Comparison of ENCODE assay signal across 2 cellular contexts in the genomic region with DNA sequence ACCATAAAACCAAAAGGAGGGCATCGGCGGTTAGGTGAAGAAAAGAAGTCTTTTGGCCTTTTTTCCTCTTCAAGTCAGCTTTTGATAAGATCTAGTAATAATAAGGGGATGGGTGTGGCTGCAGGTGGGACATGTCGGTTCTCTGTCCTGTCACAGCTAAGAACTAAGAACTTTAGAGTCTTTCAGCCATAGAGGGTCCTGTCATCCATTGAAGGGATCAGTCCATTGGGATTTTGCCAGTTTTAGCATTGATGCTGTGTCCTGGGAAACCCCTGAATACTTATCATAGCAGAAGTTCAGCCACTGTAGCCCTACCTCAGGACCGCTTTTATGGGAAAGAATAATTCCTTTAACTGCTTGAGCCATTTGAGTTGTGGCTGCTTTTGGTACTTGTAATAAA.
TF ChIP-seq lines count a peak whose summit lies in the region.

No MANE protein-coding gene starts in this region.

TF ChIP-seq in GM23338, 12 proteins besides CTCF, POLR2A, EP300 and RAD21:
- TF ChIP-seq, protein P1, sequence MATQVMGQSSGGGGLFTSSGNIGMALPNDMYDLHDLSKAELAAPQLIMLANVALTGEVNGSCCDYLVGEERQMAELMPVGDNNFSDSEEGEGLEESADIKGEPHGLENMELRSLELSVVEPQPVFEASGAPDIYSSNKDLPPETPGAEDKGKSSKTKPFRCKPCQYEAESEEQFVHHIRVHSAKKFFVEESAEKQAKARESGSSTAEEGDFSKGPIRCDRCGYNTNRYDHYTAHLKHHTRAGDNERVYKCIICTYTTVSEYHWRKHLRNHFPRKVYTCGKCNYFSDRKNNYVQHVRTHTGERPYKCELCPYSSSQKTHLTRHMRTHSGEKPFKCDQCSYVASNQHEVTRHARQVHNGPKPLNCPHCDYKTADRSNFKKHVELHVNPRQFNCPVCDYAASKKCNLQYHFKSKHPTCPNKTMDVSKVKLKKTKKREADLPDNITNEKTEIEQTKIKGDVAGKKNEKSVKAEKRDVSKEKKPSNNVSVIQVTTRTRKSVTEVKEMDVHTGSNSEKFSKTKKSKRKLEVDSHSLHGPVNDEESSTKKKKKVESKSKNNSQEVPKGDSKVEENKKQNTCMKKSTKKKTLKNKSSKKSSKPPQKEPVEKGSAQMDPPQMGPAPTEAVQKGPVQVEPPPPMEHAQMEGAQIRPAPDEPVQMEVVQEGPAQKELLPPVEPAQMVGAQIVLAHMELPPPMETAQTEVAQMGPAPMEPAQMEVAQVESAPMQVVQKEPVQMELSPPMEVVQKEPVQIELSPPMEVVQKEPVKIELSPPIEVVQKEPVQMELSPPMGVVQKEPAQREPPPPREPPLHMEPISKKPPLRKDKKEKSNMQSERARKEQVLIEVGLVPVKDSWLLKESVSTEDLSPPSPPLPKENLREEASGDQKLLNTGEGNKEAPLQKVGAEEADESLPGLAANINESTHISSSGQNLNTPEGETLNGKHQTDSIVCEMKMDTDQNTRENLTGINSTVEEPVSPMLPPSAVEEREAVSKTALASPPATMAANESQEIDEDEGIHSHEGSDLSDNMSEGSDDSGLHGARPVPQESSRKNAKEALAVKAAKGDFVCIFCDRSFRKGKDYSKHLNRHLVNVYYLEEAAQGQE (IDR thresholded peaks at IDR 0.05; ENCODE audit: unreplicated experiment), result no peak
- TF ChIP-seq, protein P2, sequence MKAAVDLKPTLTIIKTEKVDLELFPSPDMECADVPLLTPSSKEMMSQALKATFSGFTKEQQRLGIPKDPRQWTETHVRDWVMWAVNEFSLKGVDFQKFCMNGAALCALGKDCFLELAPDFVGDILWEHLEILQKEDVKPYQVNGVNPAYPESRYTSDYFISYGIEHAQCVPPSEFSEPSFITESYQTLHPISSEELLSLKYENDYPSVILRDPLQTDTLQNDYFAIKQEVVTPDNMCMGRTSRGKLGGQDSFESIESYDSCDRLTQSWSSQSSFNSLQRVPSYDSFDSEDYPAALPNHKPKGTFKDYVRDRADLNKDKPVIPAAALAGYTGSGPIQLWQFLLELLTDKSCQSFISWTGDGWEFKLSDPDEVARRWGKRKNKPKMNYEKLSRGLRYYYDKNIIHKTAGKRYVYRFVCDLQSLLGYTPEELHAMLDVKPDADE (IDR thresholded peaks at IDR 0.05), result no peak
- no peak for TF ChIP-seq EZH2phosphoT487 (IDR thresholded peaks at IDR 0.05; ENCODE audit: unreplicated experiment)
- no peak for TF ChIP-seq CREB1 (CRISPR knock-in tag; IDR thresholded peaks at IDR 0.05; ENCODE audit: low read depth)
- TF ChIP-seq ZNF331 (CRISPR knock-in tag; IDR thresholded peaks at IDR 0.05; ENCODE audit: low read depth), result no peak

TF ChIP-seq in neural cell, 6 proteins besides CTCF, POLR2A, EP300 and RAD21 (continued from another document):
- TF ChIP-seq, protein P1 (IDR thresholded peaks at IDR 0.05; ENCODE audit: borderline replicate concordance), result no peak
- no peak for TF ChIP-seq POLR2AphosphoS5 (IDR thresholded peaks at IDR 0.05)
- no peak for TF ChIP-seq TAF1 (IDR thresholded peaks at IDR 0.05; ENCODE audit: low read depth)
